In the genomic region with DNA sequence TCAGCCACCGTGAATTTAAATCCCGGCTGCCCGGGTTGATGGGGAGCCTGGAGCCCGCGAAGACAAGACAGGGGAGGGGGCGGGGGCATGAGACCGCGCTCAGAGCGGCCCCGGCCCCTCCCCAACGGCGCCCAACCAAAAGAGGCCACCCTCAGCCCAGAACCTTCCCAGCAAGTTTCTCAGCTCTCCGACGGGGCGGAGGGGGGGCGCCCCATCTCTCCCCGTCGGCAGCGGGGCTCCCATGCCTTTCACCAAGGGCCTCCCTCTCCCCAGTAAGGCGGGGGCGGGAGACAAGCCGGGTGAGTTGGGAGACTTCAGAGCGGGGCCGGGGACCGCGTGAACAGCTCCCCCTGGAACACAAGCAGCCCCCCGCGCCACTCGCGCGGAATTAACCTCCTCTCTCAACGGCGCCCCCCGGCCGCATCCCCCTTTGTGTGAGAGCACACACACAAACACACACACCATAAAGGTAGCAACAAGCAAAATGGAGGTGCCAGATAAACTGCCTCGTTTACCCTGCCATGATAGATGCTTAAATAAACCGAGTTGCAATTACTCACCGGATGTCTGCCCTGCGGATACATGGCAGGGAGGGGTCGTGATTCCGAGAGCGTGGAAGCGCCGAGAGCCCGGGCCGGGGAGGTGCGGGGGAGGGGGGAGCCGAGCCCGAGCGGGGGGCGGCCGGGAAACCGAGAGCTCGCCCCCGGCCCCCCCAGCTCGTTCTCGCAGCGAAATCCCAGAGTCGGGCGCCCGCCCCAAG, we compare ENCODE assay signal across 8 cellular contexts. TPM values are rescaled to one million over a fixed set of nuclear protein-coding genes. Genes with fewer than 3 reads are reported as not detected.
DNase-seq lines count a peak whose midpoint lies in the region; ATAC-seq and TF ChIP-seq lines count a peak whose summit lies in the region.

No MANE protein-coding gene starts in this region.

- H3K4me1 ChIP-seq in stomach smooth muscle (ENCODE audit: control insufficient read depth, insufficient read depth, low read length) = peaks cover 57% of the 10 kb centered on the region

- H3K9me3 ChIP-seq in stomach smooth muscle (ENCODE audit: control insufficient read depth in 2 of 2, low read length in 2 of 2) = no peaks in the 10 kb centered on the region

- peak overlapping the region; percentile 96 for H3K27ac Mint-ChIP-seq in activated CD4-positive, alpha-beta T cell treated with anti-CD3 and anti-CD28 coated beads, Interleukin-2, amount 10 ng/mL, durations not matched to agents 24 days and 14 days

- no peak for TF ChIP-seq CTCF in LNCaP clone FGC (IDR thresholded peaks at IDR 0.05; ENCODE audit: control insufficient read depth, extremely low read depth, insufficient read depth)

- no peaks in the 10 kb centered on the region for H3K9me3 Mint-ChIP-seq in activated CD4-positive, alpha-beta T cell treated with anti-CD3 and anti-CD28 coated beads, Interleukin-2, amount 10 ng/mL, durations not matched to agents 24 days and 14 days

- peaks cover 51% of the 10 kb centered on the region for H3K4me1 Mint-ChIP-seq in activated CD4-positive, alpha-beta T cell treated with anti-CD3 and anti-CD28 coated beads, Interleukin-2, amount 10 ng/mL, durations not matched to agents 24 days and 14 days

- no peak for ATAC-seq in GM19455 (IDR thresholded peaks at IDR 0.05; ENCODE audit: unreplicated experiment)
- no peak for ATAC-seq in HG03378 (IDR thresholded peaks at IDR 0.05; ENCODE audit: unreplicated experiment)

- intact Hi-C loops in activated CD4-positive, alpha-beta T cell treated with anti-CD3 and anti-CD28 coated beads, Interleukin-2, amount 10 ng/mL, durations not matched to agents 24 days and 14 days (cut with micrococcal nuclease) = loop anchor here (2.0 to 10.0 kb wide), 4 partner anchors 161 to 932 kb away; partner anchors contain the start of gene GLCE

- H3K36me3 ChIP-seq in stomach smooth muscle (ENCODE audit: control insufficient read depth in 2 of 2, insufficient read depth in 2 of 2, low read length in 2 of 2) = peaks cover 0 to 10% of the 10 kb centered on the region in 2 donors

- peaks cover 5% of the 10 kb centered on the region for H3K27me3 Mint-ChIP-seq in activated CD4-positive, alpha-beta T cell treated with anti-CD3 and anti-CD28 coated beads, Interleukin-2, amount 10 ng/mL, durations not matched to agents 24 days and 14 days

- H3K36me3 Mint-ChIP-seq in activated CD4-positive, alpha-beta T cell treated with anti-CD3 and anti-CD28 coated beads, Interleukin-2, amount 10 ng/mL, durations not matched to agents 24 days and 14 days (ENCODE audit: low read depth) = peaks cover 48% of the 10 kb centered on the region

- peak overlapping the region; percentile 95 for H3K4me3 ChIP-seq in LNCaP clone FGC (ENCODE audit: low read depth, low read length)
- peak overlapping the region; percentile 88 to 93 for H3K4me3 ChIP-seq in stomach smooth muscle (ENCODE audit: low read length in 2 of 2)

- H3K27ac ChIP-seq in stomach smooth muscle (ENCODE audit: low read length) = peak overlapping the region; percentile 95

- peak; percentile 90 for DNase-seq in ELF-1 (ENCODE audit: low read depth, low spot score)
- no peak for DNase-seq in LNCaP clone FGC (ENCODE audit: low read depth)
- peak; percentile 82 for DNase-seq in activated CD4-positive, alpha-beta T cell treated with anti-CD3 and anti-CD28 coated beads, Interleukin-2, amount 10 ng/mL, durations not matched to agents 24 days and 14 days
- peak; percentile 60 for DNase-seq in effector CD8-positive, alpha-beta T cell (lab: John Stamatoyannopoulos, UW)
- DNase-seq in myocyte (ENCODE audit: low read depth) = peak; percentile 38

- peak overlapping the region; percentile 100 for H3K4me3 Mint-ChIP-seq in activated CD4-positive, alpha-beta T cell treated with anti-CD3 and anti-CD28 coated beads, Interleukin-2, amount 10 ng/mL, durations not matched to agents 24 days and 14 days

- peak overlapping the region; percentile 55 to 79 for H3K9ac ChIP-seq in stomach smooth muscle (ENCODE audit: low read length in 2 of 2)

- H3K27me3 ChIP-seq in stomach smooth muscle (ENCODE audit: control insufficient read depth in 1 of 2, insufficient read depth in 2 of 2, low read length in 2 of 2) = no peaks in the 10 kb centered on the region

RNA-seq across cellular contexts. Expression of gene TLE3, which starts 1.3 kb away (rescaled TPM):
- total RNA-seq in activated CD4-positive, alpha-beta T cell treated with anti-CD3 and anti-CD28 coated beads, Interleukin-2, amount 10 ng/mL, durations not matched to agents 24 days and 14 days = 111 and 118 TPM in 2 replicates
- 16.7 and 28.9 TPM in 2 replicates for total RNA-seq in myocyte
- 13.5 TPM for polyA plus RNA-seq in myocyte (2012)
